ENCODE assay signal across 18 cellular contexts in the genomic region with DNA sequence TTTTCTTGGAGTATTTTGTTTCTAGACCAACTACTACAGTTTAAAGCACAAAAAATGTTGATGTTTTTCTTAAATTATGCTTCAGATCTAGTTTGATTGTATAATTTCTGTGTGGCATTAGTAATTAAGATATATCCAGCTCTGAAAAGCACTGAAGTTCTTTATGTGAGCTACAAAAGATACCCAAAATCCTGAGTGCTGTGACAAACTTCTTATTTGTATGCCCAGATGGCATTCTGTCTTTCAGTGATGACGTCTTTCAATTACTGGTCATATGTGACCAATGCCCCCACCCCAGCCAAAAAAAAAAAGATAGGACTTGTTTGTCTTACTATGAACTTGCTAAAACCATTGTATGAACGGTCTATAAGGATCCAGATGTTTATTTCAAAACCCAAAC.
"Had no signal": no experiment of that assay in that cellular context is flagged by ENCODE, and none has a peak within 500 bp of the region (broad histone marks: within the 10 kb centered on the region; RNA-seq: fewer than 3 reads in every experiment).

No MANE protein-coding gene starts in this region.

- DNase-seq: activated CD4-positive, alpha-beta T cell treated with anti-CD3 and anti-CD28 coated beads for 36 hours; activated CD4-positive, alpha-beta T cell treated with anti-CD3 and anti-CD28 coated beads, Interleukin-2, amount 50 U/mL, for 48 hours; activated CD8-positive, alpha-beta memory T cell treated with anti-CD3 and anti-CD28 coated beads, Interleukin-2, amount 10 ng/mL, durations not matched to agents 7 days and 5 days; activated naive CD4-positive, alpha-beta T cell treated with Interleukin-2 at 50 U/mL for 16 hours; adrenal gland; dermis blood vessel endothelial cell; effector memory CD8-positive, alpha-beta T cell; esophagus squamous epithelium; immature natural killer cell; left ventricle myocardium superior; mucosa of descending colon; naive B cell; sigmoid colon; stimulated activated CD4-positive, alpha-beta T cell treated with anti-CD3 and anti-CD28 coated beads, Interleukin-4, amount 100 ng/mL, for 24 hours; testis; upper lobe of left lung had no signal

- H3K9me3 ChIP-seq: adrenal gland, esophagus squamous epithelium, mucosa of descending colon, sigmoid colon, testis, upper lobe of left lung had no signal

- H3K27me3 Mint-ChIP-seq: activated CD4-positive, alpha-beta T cell treated with anti-CD3 and anti-CD28 coated beads for 36 hours; activated CD8-positive, alpha-beta memory T cell treated with anti-CD3 and anti-CD28 coated beads, Interleukin-2, amount 10 ng/mL, durations not matched to agents 7 days and 5 days; effector memory CD8-positive, alpha-beta T cell; naive B cell had no signal

- H3K27ac Mint-ChIP-seq: activated CD4-positive, alpha-beta T cell treated with anti-CD3 and anti-CD28 coated beads for 36 hours; activated CD8-positive, alpha-beta memory T cell treated with anti-CD3 and anti-CD28 coated beads, Interleukin-2, amount 10 ng/mL, durations not matched to agents 7 days and 5 days; activated T-helper 2 cell treated with anti-CD3 and anti-CD28 coated beads, Interferon-gamma antibody, Interleukin-2, Interleukin-4, amounts not matched to agents 10 μg/mL and 5 μg/mL and 100 μg/mL, durations not matched to agents 14 hours and 24 hours and 36 hours; effector memory CD8-positive, alpha-beta T cell; stimulated activated effector memory CD8-positive, alpha-beta T cell treated with anti-CD3 and anti-CD28 coated beads, Interleukin-12 subunit alpha, Interleukin-12 subunit beta, amount 100 ng/mL, for 72 hours had no signal

- H3K4me3 Mint-ChIP-seq: activated CD4-positive, alpha-beta T cell treated with anti-CD3 and anti-CD28 coated beads for 36 hours; activated CD8-positive, alpha-beta memory T cell treated with anti-CD3 and anti-CD28 coated beads, Interleukin-2, amount 10 ng/mL, durations not matched to agents 7 days and 5 days; effector memory CD8-positive, alpha-beta T cell; immature natural killer cell; naive B cell; stimulated activated effector memory CD8-positive, alpha-beta T cell treated with anti-CD3 and anti-CD28 coated beads, Interleukin-12 subunit alpha, Interleukin-12 subunit beta, amount 100 ng/mL, for 72 hours had no signal

- ATAC-seq: activated CD4-positive, alpha-beta T cell treated with anti-CD3 and anti-CD28 coated beads for 36 hours; activated CD8-positive, alpha-beta memory T cell treated with anti-CD3 and anti-CD28 coated beads, Interleukin-2, amount 10 ng/mL, durations not matched to agents 7 days and 5 days; effector memory CD8-positive, alpha-beta T cell; left ventricle myocardium superior; mucosa of descending colon; stimulated activated effector memory CD8-positive, alpha-beta T cell treated with anti-CD3 and anti-CD28 coated beads, Interleukin-12 subunit alpha, Interleukin-12 subunit beta, amount 100 ng/mL, for 72 hours had no signal

- H3K9me3 Mint-ChIP-seq: activated T-helper 2 cell treated with anti-CD3 and anti-CD28 coated beads, Interferon-gamma antibody, Interleukin-2, Interleukin-4, amounts not matched to agents 10 μg/mL and 5 μg/mL and 100 μg/mL, durations not matched to agents 14 hours and 24 hours and 36 hours; effector memory CD8-positive, alpha-beta T cell; immature natural killer cell; naive B cell; stimulated activated effector memory CD8-positive, alpha-beta T cell treated with anti-CD3 and anti-CD28 coated beads, Interleukin-12 subunit alpha, Interleukin-12 subunit beta, amount 100 ng/mL, for 72 hours had no signal
